In the genomic region with DNA sequence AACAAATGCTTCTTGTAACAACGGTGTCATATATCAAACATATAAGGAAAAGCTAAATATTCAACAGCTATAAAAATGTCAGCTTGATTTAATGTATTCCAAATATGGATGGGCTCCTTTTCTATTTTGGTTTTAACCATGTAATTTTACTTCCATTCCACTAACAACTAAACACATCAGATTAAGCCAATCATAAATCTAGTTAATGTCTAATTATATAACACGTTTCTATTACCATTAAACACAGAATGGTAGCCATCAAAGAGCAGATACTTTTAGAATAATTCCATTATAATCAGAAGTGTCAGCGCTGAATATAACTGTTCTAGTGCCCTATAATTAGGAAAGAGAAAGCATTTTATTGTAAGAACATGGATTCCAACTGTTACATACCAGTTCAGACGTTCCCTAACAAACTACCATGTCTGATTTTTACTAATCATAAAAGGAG, we compare ENCODE assay signal across 10 cellular contexts. TPM values are rescaled to one million over a fixed set of nuclear protein-coding genes. Genes with fewer than 3 reads are reported as not detected.
A peak's percentile ranks its signal among the peaks of the same experiment; 100 is the strongest.
DNase-seq lines count a peak whose midpoint lies in the region; ATAC-seq and TF ChIP-seq lines count a peak whose summit lies in the region.
"Had no signal": no experiment of that assay in that cellular context is flagged by ENCODE, and none has a peak within 500 bp of the region (broad histone marks: within the 10 kb centered on the region; RNA-seq: fewer than 3 reads in every experiment).

No MANE protein-coding gene starts in this region.

- H3K27me3 Mint-ChIP-seq in dendritic cell treated with granulocyte-macrophage colony-stimulating factor and Interleukin-4, amounts not matched to agents 40 ng/mL and 50 ng/mL, for 4 days: no peaks in the 10 kb centered on the region

- peak overlapping the region; percentile 26; the same call in 1 of the 2 replicates for H3K4me2 ChIP-seq in SK-N-SH
- H3K4me2 ChIP-seq in skeletal muscle satellite cell (ENCODE audit: low read length): peak overlapping the region; percentile 31
- no peak overlapping the region for H3K4me2 ChIP-seq in GM23248 (ENCODE audit: unreplicated experiment)

- intact Hi-C loops in dendritic cell treated with granulocyte-macrophage colony-stimulating factor and Interleukin-4, amounts not matched to agents 40 ng/mL and 50 ng/mL, for 4 days (cut with micrococcal nuclease): loop anchor here (1.0 kb wide), 1 partner anchor 10 kb away; the partner anchor contains the start of gene CMC2

- peaks cover 0 to 4% of the 10 kb centered on the region in 2 experiments for H3K36me3 ChIP-seq in SK-N-SH (replicated peaks in 1 of 2; ENCODE audit: control insufficient read depth in 1 of 2, insufficient read depth in 2 of 2, low read length in 1 of 2)
- H3K36me3 ChIP-seq in skeletal muscle satellite cell (ENCODE audit: insufficient read depth, low read length): no peaks in the 10 kb centered on the region
- H3K36me3 ChIP-seq in GM23248 (ENCODE audit: low read depth): no peaks in the 10 kb centered on the region
- H3K36me3 ChIP-seq: cardiac muscle cell had no signal

- H3K9me3 ChIP-seq in SK-N-SH (no peaks in the 10 kb centered on the region), skeletal muscle satellite cell (replicated peaks; ENCODE audit: low read length) (no peaks in the 10 kb centered on the region), GM23248 (ENCODE audit: low read depth) (no peaks in the 10 kb centered on the region)

- H2AFZ ChIP-seq in SK-N-SH (ENCODE audit: low read depth) (no peak overlapping the region), GM23248 (no peak overlapping the region)

- DNase-seq in SK-N-SH (no peak), NK-92 (lab: John Stamatoyannopoulos, UW; ENCODE audit: unreplicated experiment) (no peak), GM23248 (no peak), NCI-H1105 treated with DMSO at 0.1 percent for 48 hours (lab: John Stamatoyannopoulos, UW) (no peak)

- H3K36me3 Mint-ChIP-seq in dendritic cell treated with granulocyte-macrophage colony-stimulating factor and Interleukin-4, amounts not matched to agents 40 ng/mL and 50 ng/mL, for 4 days (ENCODE audit: low read depth): peaks cover 36% of the 10 kb centered on the region

- H3K27me3 ChIP-seq in SK-N-SH (ENCODE audit: insufficient read depth) (no peaks in the 10 kb centered on the region), skeletal muscle satellite cell (ENCODE audit: control insufficient read depth, insufficient read depth, low read length) (no peaks in the 10 kb centered on the region), GM23248 (replicated peaks; ENCODE audit: insufficient read depth) (no peaks in the 10 kb centered on the region)
- H3K27me3 ChIP-seq: cardiac muscle cell had no signal

- ATAC-seq in SK-N-SH treated with all-trans-retinoic acid at 6 μM for 48 hours (no peak), HG03378 (IDR thresholded peaks at IDR 0.05; ENCODE audit: unreplicated experiment) (peak; percentile 22)

- no peak for TF ChIP-seq RAD21 in SK-N-SH (IDR thresholded peaks at IDR 0.05; ENCODE audit: low read length)

- H3K4me1 ChIP-seq in SK-N-SH (ENCODE audit: control insufficient read depth in 1 of 2, insufficient read depth in 2 of 2, low read depth in 1 of 2, low read length in 1 of 2) (peaks cover 0 to 16% of the 10 kb centered on the region in 2 experiments; a peak in 2 of 4 replicates), skeletal muscle satellite cell (ENCODE audit: control insufficient read depth, insufficient read depth, low read length) (peaks cover 33% of the 10 kb centered on the region), GM23248 (ENCODE audit: insufficient read depth) (peaks cover 39% of the 10 kb centered on the region)

- no peaks in the 10 kb centered on the region for H3K9me2 ChIP-seq in SK-N-SH
- H3K9me2 ChIP-seq in GM23248 (ENCODE audit: insufficient read depth): no peaks in the 10 kb centered on the region

- peak overlapping the region; percentile 66 for H3K4me3 Mint-ChIP-seq in dendritic cell treated with granulocyte-macrophage colony-stimulating factor and Interleukin-4, amounts not matched to agents 40 ng/mL and 50 ng/mL, for 4 days

- H3K79me2 ChIP-seq in SK-N-SH (ENCODE audit: insufficient read depth): peaks cover 96% of the 10 kb centered on the region
- peaks cover 93% of the 10 kb centered on the region for H3K79me2 ChIP-seq in GM23248 (ENCODE audit: insufficient read depth)

- H3K9me3 Mint-ChIP-seq in dendritic cell treated with granulocyte-macrophage colony-stimulating factor and Interleukin-4, amounts not matched to agents 40 ng/mL and 50 ng/mL, for 4 days: no peaks in the 10 kb centered on the region

- H3K4me1 Mint-ChIP-seq in dendritic cell treated with granulocyte-macrophage colony-stimulating factor and Interleukin-4, amounts not matched to agents 40 ng/mL and 50 ng/mL, for 4 days (ENCODE audit: low read depth): peaks cover 35% of the 10 kb centered on the region

- peak overlapping the region; percentile 90 for H3K27ac Mint-ChIP-seq in dendritic cell treated with granulocyte-macrophage colony-stimulating factor and Interleukin-4, amounts not matched to agents 40 ng/mL and 50 ng/mL, for 4 days

- H3K9ac ChIP-seq in SK-N-SH: no peak overlapping the region
- H3K9ac ChIP-seq in skeletal muscle satellite cell (ENCODE audit: low read depth, low read length): no peak overlapping the region
- no peak overlapping the region for H3K9ac ChIP-seq in GM23248

- no peak for TF ChIP-seq EP300 in SK-N-SH (IDR thresholded peaks at IDR 0.05; ENCODE audit: borderline replicate concordance in 1 of 2, low read depth in 1 of 2, low read length in 1 of 2)

- H3K4me3 ChIP-seq in SK-N-SH (ENCODE audit: low read depth in 2 of 2, low read length in 1 of 2): no peak overlapping the region
- no peak overlapping the region for H3K4me3 ChIP-seq in skeletal muscle satellite cell (ENCODE audit: low read length)
- no peak overlapping the region for H3K4me3 ChIP-seq in GM23248
- H3K4me3 ChIP-seq: cardiac muscle cell, lung had no signal

- CTCF ChIA-PET in SK-N-SH (lab: Yijun Ruan, JAX): interaction anchor here (0.7 to 1.9 kb wide), 2 partner anchors 8 to 18 kb away, joined by 4 to 5 read pairs; no protein-coding TSS in a partner anchor

- POLR2A ChIA-PET in SK-N-SH (lab: Yijun Ruan, JAX): no interaction called here

- H3F3A ChIP-seq in SK-N-SH (replicated peaks; ENCODE audit: insufficient read depth): peaks cover 27% of the 10 kb centered on the region
- H3F3A ChIP-seq in GM23248 (ENCODE audit: insufficient read depth): peaks cover 27% of the 10 kb centered on the region

- in situ Hi-C loops in GM23248 (cut with MboI): no loop called here

- 66% methylated on average over 4 of the region's 4 CpGs for WGBS in SK-N-SH (ENCODE audit: low lambda C conversion rate)
- WGBS in GM23248 (ENCODE audit: low coverage in 1 of 2, low lambda C conversion rate in 2 of 2, missing lambda C conversion rate in 2 of 2), 2 experiments: 60 to 67% methylated on average over 4 of the region's 4 CpGs

- H4K20me1 ChIP-seq in SK-N-SH (ENCODE audit: insufficient read depth) (peaks cover 8% of the 10 kb centered on the region; the same call in 1 of the 2 replicates), GM23248 (ENCODE audit: insufficient read depth) (no peaks in the 10 kb centered on the region)

- H3K27ac ChIP-seq in SK-N-SH (ENCODE audit: low read depth in 2 of 2, low read length in 1 of 2) (peak overlapping the region in 1 of 2 experiments; percentile 29; a peak in 1 of 4 replicates), GM23248 (no peak overlapping the region)
- H3K27ac ChIP-seq: cardiac muscle cell had no signal

- TF ChIP-seq CTCF in SK-N-SH (IDR thresholded peaks at IDR 0.05): no peak

TF ChIP-seq in SK-N-SH, 30 proteins besides CTCF, POLR2A, EP300 and RAD21:
- TF ChIP-seq MEF2A (IDR thresholded peaks at IDR 0.05; ENCODE audit: borderline replicate concordance, low read depth): no peak
- no peak for TF ChIP-seq IRF3 (IDR thresholded peaks at IDR 0.05; ENCODE audit: low read depth, low read length)

TF ChIP-seq in SK-N-SH treated with all-trans-retinoic acid at 6 μM for 48 hours, 23 proteins besides CTCF, POLR2A, EP300 and RAD21 (continues in another document):
- TF ChIP-seq ZNF70 (CRISPR knock-in tag; IDR thresholded peaks at IDR 0.05) (no peak), CSDC2 (CRISPR knock-in tag; IDR thresholded peaks at IDR 0.05) (no peak), OSR1 (CRISPR knock-in tag; IDR thresholded peaks at IDR 0.05) (no peak), PATZ1 (CRISPR knock-in tag; IDR thresholded peaks at IDR 0.05; ENCODE audit: borderline replicate concordance) (no peak), SNAI2 (CRISPR knock-in tag; IDR thresholded peaks at IDR 0.05) (no peak)

RNA-seq across cellular contexts. Expression of gene CMC2, which starts 10.0 kb away (rescaled TPM):
- 121 and 135 TPM in 2 replicates for polyA plus RNA-seq in SK-N-SH (2012; rRNA removed)
- 189 and 192 TPM in 2 replicates for polyA plus RNA-seq in SK-N-SH (2012; cell fraction: cytosol; rRNA removed)
- polyA plus RNA-seq in SK-N-SH (2012; cell fraction: nucleus; rRNA removed): 30.0 and 38.6 TPM in 2 replicates
- total RNA-seq in skeletal muscle satellite cell (2012; rRNA removed): 40.4 and 46.1 TPM in 2 replicates
- total RNA-seq in GM23248 (2014; rRNA removed; shearing (Covaris generic)): 49.4 and 64.4 TPM in 2 replicates
- polyA plus RNA-seq in GM23248 (2016; fragmentation: Nextera tagmentation; extraction: Ambion mirVana): 117 and 126 TPM in 2 replicates

RNA-seq across cellular contexts. Expression of gene CENPN, which starts 10.3 kb away (rescaled TPM):
- 13.9 and 35.3 TPM in 2 replicates for polyA plus RNA-seq in SK-N-SH (2012; rRNA removed)
- polyA plus RNA-seq in SK-N-SH (2012; cell fraction: cytosol; rRNA removed): 27.0 and 56.3 TPM in 2 replicates
- 8.4 and 12.8 TPM in 2 replicates for polyA plus RNA-seq in SK-N-SH (2012; cell fraction: nucleus; rRNA removed)
- total RNA-seq in skeletal muscle satellite cell (2012; rRNA removed): 44.8 and 55.0 TPM in 2 replicates
- 28.3 and 29.2 TPM in 2 replicates for total RNA-seq in GM23248 (2014; rRNA removed; shearing (Covaris generic))
- 29.0 and 33.7 TPM in 2 replicates for polyA plus RNA-seq in GM23248 (2016; fragmentation: Nextera tagmentation; extraction: Ambion mirVana)

RNA-seq across cellular contexts. Expression of gene ATMIN, which starts 38.9 kb away (rescaled TPM):
- polyA plus RNA-seq in SK-N-SH (2012; rRNA removed) (15.3 and 20.4 TPM in 2 replicates), GM23248 (2016; fragmentation: Nextera tagmentation; extraction: Ambion mirVana) (9.8 and 13.2 TPM in 2 replicates)
- polyA plus RNA-seq in SK-N-SH (2012; cell fraction: cytosol; rRNA removed): 21.8 and 22.6 TPM in 2 replicates
- 8.2 and 17.5 TPM in 2 replicates for polyA plus RNA-seq in SK-N-SH (2012; cell fraction: nucleus; rRNA removed)
- 24.6 and 26.4 TPM in 2 replicates for total RNA-seq in skeletal muscle satellite cell (2012; rRNA removed)
- 41.7 and 44.4 TPM in 2 replicates for total RNA-seq in GM23248 (2014; rRNA removed; shearing (Covaris generic))
